In genomic region chr22:21933899-21934298, GRCh38 we compare ENCODE assay signal across 19 cellular contexts.
"Had no signal": no experiment of that assay in that cellular context is flagged by ENCODE, and none has a peak within 500 bp of the region (broad histone marks: within the 10 kb centered on the region; RNA-seq: fewer than 3 reads in every experiment).

No MANE protein-coding gene starts in this region.

- H3K4me3 ChIP-seq: adrenal gland, body of pancreas, heart right ventricle, sigmoid colon, SK-N-MC, tibial artery, uterus had no signal

- H3K36me3 ChIP-seq: uterus had no signal

- H3K27me3 Mint-ChIP-seq: memory B cell, T-cell had no signal

- H3K4me3 Mint-ChIP-seq: endodermal cell; memory B cell; natural killer cell; stimulated activated effector memory CD8-positive, alpha-beta T cell treated with anti-CD3 and anti-CD28 coated beads, Interleukin-12 subunit alpha, Interleukin-12 subunit beta, amount 100 ng/mL, for 72 hours; T-cell had no signal

- H3K27ac Mint-ChIP-seq: endodermal cell; memory B cell; natural killer cell; stimulated activated effector memory CD8-positive, alpha-beta T cell treated with anti-CD3 and anti-CD28 coated beads, Interleukin-12 subunit alpha, Interleukin-12 subunit beta, amount 100 ng/mL, for 72 hours; T-cell had no signal

- ATAC-seq: activated CD4-positive, CD25-positive, alpha-beta regulatory T cell treated with anti-CD3 and anti-CD28 coated beads, Interleukin-2, amount 50 U/mL, for 24 hours; body of pancreas; heart right ventricle; left lobe of liver; natural killer cell; stimulated activated effector memory CD8-positive, alpha-beta T cell treated with anti-CD3 and anti-CD28 coated beads, Interleukin-12 subunit alpha, Interleukin-12 subunit beta, amount 100 ng/mL, for 72 hours; T-cell had no signal

- DNase-seq: activated CD4-positive, alpha-beta T cell treated with anti-CD3 and anti-CD28 coated beads, Interleukin-2, amount 50 U/mL, for 48 hours; activated naive CD4-positive, alpha-beta T cell treated with anti-CD3 and anti-CD28 coated beads, Interleukin-2, amount 50 U/mL, for 16 hours; adrenal gland; body of pancreas; endodermal cell; heart right ventricle; natural killer cell; sigmoid colon; T-cell; T1000; tibial artery; uterus had no signal

- H3K27me3 ChIP-seq: adrenal gland, body of pancreas, heart right ventricle, sigmoid colon, tibial artery, uterus had no signal

- H3K27ac ChIP-seq: adrenal gland, body of pancreas, SK-N-MC, tibial artery, uterus had no signal

- H3K9me3 Mint-ChIP-seq: endodermal cell; memory B cell; natural killer cell; stimulated activated effector memory CD8-positive, alpha-beta T cell treated with anti-CD3 and anti-CD28 coated beads, Interleukin-12 subunit alpha, Interleukin-12 subunit beta, amount 100 ng/mL, for 72 hours; T-cell had no signal

- FAIRE-seq: frontal cortex, islet of Langerhans had no signal

- H3K36me3 Mint-ChIP-seq: natural killer cell had no signal

- H3K9me3 ChIP-seq: adrenal gland, body of pancreas, heart right ventricle, sigmoid colon, tibial artery, uterus had no signal
